9 cellular contexts compared by ENCODE assay signal in the genomic region with DNA sequence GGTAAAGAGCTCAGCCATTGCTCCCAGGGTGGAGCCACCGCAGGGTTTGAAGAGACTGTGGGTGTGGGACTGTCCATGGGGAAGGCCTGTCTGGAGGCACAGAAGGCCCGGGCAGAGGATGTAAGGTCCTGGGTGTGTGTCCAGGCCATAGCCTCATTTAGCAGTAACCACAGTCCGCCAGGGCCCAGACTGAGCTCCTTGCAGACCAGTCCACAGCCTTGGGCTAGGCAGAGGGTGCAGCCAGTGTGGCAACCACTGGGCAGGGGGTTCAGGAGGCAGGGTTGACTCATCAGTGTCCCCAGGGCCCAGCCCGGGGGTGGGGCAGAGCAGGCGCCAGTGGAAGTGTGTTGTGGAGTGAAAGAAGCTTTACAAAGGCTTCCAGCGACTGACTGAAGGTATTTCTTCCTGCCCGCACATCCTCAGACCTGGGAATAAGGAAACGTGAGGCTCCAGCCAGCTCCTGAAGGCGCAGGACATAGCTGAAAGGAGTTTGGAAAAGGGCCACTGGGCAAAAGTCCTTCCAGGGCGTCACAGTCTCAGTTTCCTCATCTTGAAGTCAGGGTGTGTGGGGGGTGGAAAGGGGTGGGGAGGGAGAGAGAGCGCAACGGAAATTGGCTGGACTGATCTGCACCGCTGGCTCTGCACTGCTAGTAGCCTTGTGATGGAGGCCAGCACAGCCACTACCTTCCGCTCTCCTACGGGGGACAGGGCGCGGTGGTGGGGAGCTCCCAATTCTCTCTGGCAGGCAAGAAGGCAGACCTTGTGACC. TPM values are rescaled to one million over a fixed set of nuclear protein-coding genes. Genes with fewer than 3 reads are reported as not detected.
DNase-seq lines count a peak whose midpoint lies in the region; ATAC-seq and TF ChIP-seq lines count a peak whose summit lies in the region.
"Had no signal": no experiment of that assay in that cellular context is flagged by ENCODE, and none has a peak within 500 bp of the region (broad histone marks: within the 10 kb centered on the region; RNA-seq: fewer than 3 reads in every experiment).

No MANE protein-coding gene starts in this region.

- TF ChIP-seq POLR2A in gastroesophageal sphincter (IDR thresholded peaks at IDR 0.05): peak; percentile 20 to 40

- no peak for TF ChIP-seq EP300 in gastroesophageal sphincter (IDR thresholded peaks at IDR 0.05)

- peak overlapping the region; percentile 41 to 90 (median 86) for H3K27ac ChIP-seq in gastroesophageal sphincter

- TF ChIP-seq CTCF in gastroesophageal sphincter (IDR thresholded peaks at IDR 0.05) (peak in 2 of 4 experiments; percentile 46), omental fat pad (IDR thresholded peaks at IDR 0.05) (no peak)

- H3K27me3 ChIP-seq in gastroesophageal sphincter: no peaks in the 10 kb centered on the region

- 23 to 43% methylated on average over 4 to 9 of the region's 17 CpGs for WGBS in gastroesophageal sphincter (ENCODE audit: low coverage in 1 of 2), 2 donors

- H3K4me1 ChIP-seq in gastroesophageal sphincter: peaks cover 0 to 23% (median 10%) of the 10 kb centered on the region in 3 donors

- peak; percentile 56 for ATAC-seq in gastroesophageal sphincter
- ATAC-seq in omental fat pad (ENCODE audit: low FRiP score): peak; percentile 2

- no peaks in the 10 kb centered on the region for H3K9me3 ChIP-seq in gastroesophageal sphincter

- peak overlapping the region; percentile 67 to 97 for H3K4me3 ChIP-seq in gastroesophageal sphincter

- DNase-seq in NCI-H2227 (lab: John Stamatoyannopoulos, UW; ENCODE audit: unreplicated experiment) (peak; percentile 35), NCI-H2227 treated with DMSO at 0.1 percent for 48 hours (lab: John Stamatoyannopoulos, UW) (no peak), HuH-7 (ENCODE audit: low spot score) (peak; percentile 66), omental fat pad (ENCODE audit: low spot score) (no peak), NCI-H226 (no peak), NCI-H1694 (lab: John Stamatoyannopoulos, UW) (no peak)
- DNase-seq in activated T-cell treated with anti-CD3 and anti-CD28 coated beads, Interleukin-2, amount 50 U/mL, for 1 hour: peak; percentile 30

- no peaks in the 10 kb centered on the region for H3K36me3 ChIP-seq in gastroesophageal sphincter

RNA-seq across cellular contexts. Expression of gene WNT11, which starts 27.8 kb away (rescaled TPM):
- 10 to 100 TPM in 1 of 4 donors, 1 to 10 TPM in 3; 2.5 to 17.1 (median 5.4) TPM for total RNA-seq in gastroesophageal sphincter
- 100 to 1,000 TPM in 1 of 4 donors, 10 to 100 TPM in 3; 20.4 to 137 (median 39.1) TPM for total RNA-seq in omental fat pad
- total RNA-seq: pulmonary artery endothelial cell had no signal

Comparison
In these comparisons a context has a peak if more than half of its experiments do, and no peak if none do; other contexts are left out.
1. DNase-seq: peak in NCI-H2227 (single experiment), HuH-7 (single experiment) and activated T-cell treated with anti-CD3 and anti-CD28 coated beads, Interleukin-2, amount 50 U/mL, for 1 hour (single experiment); none in NCI-H2227 treated with DMSO at 0.1 percent for 48 hours (single experiment), omental fat pad (single experiment), NCI-H226 (single experiment) and NCI-H1694 (single experiment).